8 cellular contexts compared by ENCODE assay signal in the genomic region with DNA sequence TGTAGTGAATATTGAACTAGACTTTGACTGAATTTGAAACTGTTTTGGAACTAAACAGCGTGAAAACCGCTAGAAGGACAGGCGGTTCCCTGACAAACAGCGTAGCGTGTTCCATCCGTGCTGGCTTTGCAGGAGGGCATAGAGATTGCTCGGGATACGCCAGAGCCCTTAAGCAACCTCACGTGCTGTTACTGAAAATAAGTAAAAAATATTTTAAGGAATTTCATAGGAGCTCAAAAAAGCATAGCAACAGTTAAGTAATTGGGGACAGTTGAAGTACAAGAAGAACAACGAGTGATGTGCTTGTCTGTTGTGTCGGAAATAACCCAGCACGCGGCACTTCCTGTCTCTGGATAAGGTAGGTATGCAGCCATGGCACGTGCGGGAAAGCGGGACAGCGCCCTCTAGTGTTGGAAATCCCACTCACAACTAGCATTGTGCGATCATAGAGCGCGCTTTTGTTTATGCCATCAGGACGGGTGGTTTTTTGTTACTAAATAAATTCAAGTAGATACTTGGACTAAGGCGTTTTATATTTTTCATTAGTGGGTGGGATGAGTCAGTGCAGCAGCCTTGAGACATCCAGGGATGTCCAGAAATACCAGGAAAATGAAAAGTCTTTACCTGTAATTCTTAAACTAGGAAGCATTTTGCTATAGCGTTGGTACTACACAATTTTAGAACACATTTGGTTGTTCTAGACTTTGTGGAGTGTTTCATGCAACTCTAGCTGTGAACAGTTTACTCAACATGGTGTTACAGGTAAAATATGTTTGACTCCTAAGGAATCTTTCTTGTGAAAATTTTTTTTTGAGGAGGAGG. TPM values are rescaled to one million over a fixed set of nuclear protein-coding genes. Genes with fewer than 3 reads are reported as not detected.
DNase-seq lines count a peak whose midpoint lies in the region; ATAC-seq and TF ChIP-seq lines count a peak whose summit lies in the region.

No MANE protein-coding gene starts in this region.

- 45 to 61% (median 54%) methylated on average over 23 of the region's 23 CpGs for WGBS in psoas muscle, 3 donors

- peak overlapping the region; percentile 91 for H3K27ac ChIP-seq in SK-N-MC
- peak overlapping the region; percentile 33 for H3K27ac ChIP-seq in cardiac muscle cell
- peak overlapping the region; percentile 51 for H3K27ac ChIP-seq in psoas muscle
- peak overlapping the region; percentile 18 to 53 for H3K27ac ChIP-seq in uterus

- H3K4me1 ChIP-seq in cardiac muscle cell (ENCODE audit: low read depth) (peaks cover 3% of the 10 kb centered on the region), psoas muscle (peaks cover 30% of the 10 kb centered on the region), uterus (no peaks in the 10 kb centered on the region)

- DNase-seq in ELF-1 (ENCODE audit: low read depth, low spot score) (peak; percentile 95), Kasumi-1 (lab: John Stamatoyannopoulos, UW) (peak; percentile 93 to 96), SK-N-MC (ENCODE audit: low read depth, low spot score) (peak; percentile 84), cardiac muscle cell (ENCODE audit: low read depth in 1 of 2, low spot score in 1 of 2) (peak; percentile 87 to 95), psoas muscle (peak; percentile 82 to 90), uterus (peak; percentile 79)
- DNase-seq in activated naive CD4-positive, alpha-beta T cell treated with anti-CD3 and anti-CD28 coated beads, Interleukin-2, amount 50 U/mL, for 16 hours: peak; percentile 83

- H3K36me3 ChIP-seq in SK-N-MC (ENCODE audit: insufficient read depth, low read length): peaks cover 61% of the 10 kb centered on the region
- H3K36me3 ChIP-seq in cardiac muscle cell: peaks cover 42% of the 10 kb centered on the region
- peaks cover 6 to 85% of the 10 kb centered on the region in 2 donors for H3K36me3 ChIP-seq in psoas muscle (ENCODE audit: insufficient read depth in 1 of 2, low read depth in 1 of 2)
- no peaks in the 10 kb centered on the region for H3K36me3 ChIP-seq in uterus

- TF ChIP-seq CTCF in cardiac muscle cell (IDR thresholded peaks at IDR 0.05; ENCODE audit: low read depth, low read length) (peak; percentile 92), psoas muscle (IDR thresholded peaks at IDR 0.05) (peak; percentile 82), uterus (IDR thresholded peaks at IDR 0.05) (peak; percentile 59 to 80 (median 72))

- peak overlapping the region; percentile 75 for H3K4me3 ChIP-seq in SK-N-MC
- no peak overlapping the region for H3K4me3 ChIP-seq in cardiac muscle cell
- no peak overlapping the region for H3K4me3 ChIP-seq in psoas muscle
- H3K4me3 ChIP-seq in uterus: no peak overlapping the region

- H3K9me3 ChIP-seq in SK-N-MC (ENCODE audit: low read depth, low read length) (no peaks in the 10 kb centered on the region), cardiac muscle cell (ENCODE audit: low read depth) (no peaks in the 10 kb centered on the region), psoas muscle (no peaks in the 10 kb centered on the region), uterus (no peaks in the 10 kb centered on the region)

- ATAC-seq in GM21786 (IDR thresholded peaks at IDR 0.05; ENCODE audit: unreplicated experiment) (peak; percentile 88), psoas muscle (peak; percentile 75 to 87 (median 85))

- no peak for TF ChIP-seq POLR2A in uterus (IDR thresholded peaks at IDR 0.05)

- peak overlapping the region; percentile 72 for H3K9ac ChIP-seq in SK-N-MC (ENCODE audit: insufficient read length)

- intact Hi-C loops in psoas muscle (cut with DNase I) (no loop called here), uterus (cut with DNase I; ENCODE audit: low total_unique reads) (no loop called here)

- H3K27me3 ChIP-seq in cardiac muscle cell (no peaks in the 10 kb centered on the region), psoas muscle (ENCODE audit: insufficient read depth in 3 of 3, low read length in 2 of 3) (no peaks in the 10 kb centered on the region), uterus (no peaks in the 10 kb centered on the region)

RNA-seq across cellular contexts. Expression of a gene that starts 50.4 kb away (rescaled TPM):
- total RNA-seq in cardiac muscle cell (110 and 117 TPM in 2 replicates), psoas muscle (100 to 1,000 TPM; 226 to 243 (median 232) TPM), uterus (100 to 1,000 TPM in 3 of 4 donors, 10 to 100 TPM in 1; 63.5 to 125 (median 107) TPM)
- polyA plus RNA-seq in cardiac muscle cell (122 and 137 TPM in 2 replicates), psoas muscle (100 to 1,000 TPM; 103 to 326 (median 211) TPM)

Comparison
In these comparisons a context has a peak if more than half of its experiments do, and no peak if none do; other contexts are left out.
1. H3K27ac ChIP-seq: peak in every context shown above with its lines; median percentile 91 in SK-N-MC; 51 in psoas muscle; 36 in uterus; 33 in cardiac muscle cell.